Comparison of ENCODE assay signal across 8 cellular contexts in genomic region chr10:67763499-67764011, GRCh38.
DNase-seq lines count a peak whose midpoint lies in the region; ATAC-seq, FAIRE-seq and TF ChIP-seq lines count a peak whose summit lies in the region.

No MANE protein-coding gene starts in this region.

- CTCF ChIA-PET in activated B cell treated with CpG ODN at 0.5 μM for 24 hours (lab: Charles Lee): interaction anchor here (1.1 to 2.6 kb wide), 3 partner anchors 10 to 66 kb away, joined by 4 to 13 read pairs (median 12); no protein-coding TSS in a partner anchor

- H3K27me3 Mint-ChIP-seq in activated B cell treated with CpG ODN at 0.5 μM for 24 hours (peaks cover 4% of the 10 kb centered on the region), immature natural killer cell (ENCODE audit: low read depth in 3 of 3) (peaks cover 11 to 25% (median 25%) of the 10 kb centered on the region in 3 donors)

- ATAC-seq in HG02759 (IDR thresholded peaks at IDR 0.05; ENCODE audit: unreplicated experiment) (peak; percentile 33), activated B cell treated with CpG ODN at 0.5 μM for 24 hours (ENCODE audit: low read depth) (peak; percentile 49)

- H3K27ac ChIP-seq in spleen: peak overlapping the region; percentile 81 to 98 (median 94)

- H3K27me3 ChIP-seq in bronchial epithelial cell (ENCODE audit: control insufficient read depth, insufficient read depth, low read length): no peaks in the 10 kb centered on the region
- no peaks in the 10 kb centered on the region for H3K27me3 ChIP-seq in spleen (replicated peaks in 1 of 7)

- H3K36me3 Mint-ChIP-seq in activated B cell treated with CpG ODN at 0.5 μM for 24 hours (ENCODE audit: low read depth): peaks cover 10% of the 10 kb centered on the region
- H3K36me3 Mint-ChIP-seq in immature natural killer cell: peaks cover 0 to 4% (median 0%) of the 10 kb centered on the region in 3 donors

- no peak for TF ChIP-seq POLR2A in GM12892 (IDR thresholded peaks at IDR 0.05; ENCODE audit: low read depth, low read length)
- TF ChIP-seq POLR2A in spleen (IDR thresholded peaks at IDR 0.05): no peak

- FAIRE-seq in GM12892 (lab: Jason Lieb, UNC) (peak; percentile 54), bronchial epithelial cell (lab: Jason Lieb, UNC) (no peak)

- H3K9me3 ChIP-seq in spleen: no peaks in the 10 kb centered on the region

- H3K4me3 Mint-ChIP-seq in activated B cell treated with CpG ODN at 0.5 μM for 24 hours (peak overlapping the region; percentile 94), immature natural killer cell (peak overlapping the region; percentile 93 to 98 (median 97))

- 0 to 8% (median 2%) methylated on average over 20 to 22 of the region's 22 CpGs for WGBS in spleen, 5 donors

- intact Hi-C loops in activated B cell treated with CpG ODN at 0.5 μM for 24 hours (cut with micrococcal nuclease): loop anchor here (1.0 to 10.0 kb wide), 7 partner anchors 10 to 761 kb away; partner anchors contain the start of genes SIRT1 and SLC25A16
- intact Hi-C loops in spleen (cut with DNase I; ENCODE audit: low total_unique reads): no loop called here

- H3K4me1 Mint-ChIP-seq in activated B cell treated with CpG ODN at 0.5 μM for 24 hours (peaks cover 29% of the 10 kb centered on the region), immature natural killer cell (peaks cover 14 to 19% of the 10 kb centered on the region in 2 donors)

- H3K9me3 Mint-ChIP-seq in activated B cell treated with CpG ODN at 0.5 μM for 24 hours (no peaks in the 10 kb centered on the region), immature natural killer cell (peaks cover 0 to 6% (median 0%) of the 10 kb centered on the region in 6 donors)

- in situ Hi-C loops in KBM-7 (cut with MboI; ENCODE audit: low pct_unique_long_range_greater_than_20kb, low sequenced_read_pairs): no loop called here

- peaks cover 0 to 25% (median 12%) of the 10 kb centered on the region in 6 donors for H3K4me1 ChIP-seq in spleen

- DNase-seq in GM12892 (ENCODE audit: insufficient read length) (peak; percentile 48), NCI-H187 (lab: John Stamatoyannopoulos, UW) (peak; percentile 44 to 68), activated B cell treated with CpG ODN at 0.5 μM for 24 hours (peak; percentile 73), bronchial epithelial cell (ENCODE audit: low read depth) (peak; percentile 47), immature natural killer cell (peak; percentile 73 to 80 (median 79)), spleen (peak; percentile 93), KBM-7 (no peak)

- peak overlapping the region; percentile 55 for H3K4me3 ChIP-seq in bronchial epithelial cell (ENCODE audit: low read depth, low read length)
- peak overlapping the region; percentile 41 to 77 (median 61) for H3K4me3 ChIP-seq in spleen

- H3K27ac Mint-ChIP-seq in activated B cell treated with CpG ODN at 0.5 μM for 24 hours (peak overlapping the region; percentile 99), immature natural killer cell (peak overlapping the region; percentile 86 to 99 (median 92))

- TF ChIP-seq CTCF in activated B cell treated with CpG ODN at 0.5 μM for 24 hours (IDR thresholded peaks at IDR 0.05): no peak
- TF ChIP-seq CTCF in bronchial epithelial cell (IDR thresholded peaks at IDR 0.05; ENCODE audit: insufficient read depth, low read length, severe bottlenecking): no peak
- no peak for TF ChIP-seq CTCF in spleen (IDR thresholded peaks at IDR 0.05 in 8 of 11, conservative IDR thresholded peaks at IDR 0.05 in 3 of 11)

- H3K36me3 ChIP-seq in bronchial epithelial cell (ENCODE audit: control insufficient read depth, insufficient read depth, low read length) (no peaks in the 10 kb centered on the region), spleen (no peaks in the 10 kb centered on the region)

- POLR2A ChIA-PET in activated B cell treated with CpG ODN at 0.5 μM for 24 hours (lab: Charles Lee): interaction anchor here (0.6 to 2.3 kb wide), 9 partner anchors 9 to 1362 kb away, joined by 3 to 60 read pairs (median 5); partner anchors contain the start of gene HNRNPH3
